In genomic region chr1:19668893-19669292, GRCh38 we compare ENCODE assay signal across 24 cellular contexts. TPM values are rescaled to one million over a fixed set of nuclear protein-coding genes. Genes with fewer than 3 reads are reported as not detected.
"Had no signal": no experiment of that assay in that cellular context is flagged by ENCODE, and none has a peak within 500 bp of the region (broad histone marks: within the 10 kb centered on the region; RNA-seq: fewer than 3 reads in every experiment).

No MANE protein-coding gene starts in this region.

- H3K36me3 ChIP-seq: cardiac muscle cell, MG63 had no signal

- H3K4me3 ChIP-seq: cardiac muscle cell, MG63 had no signal

- H3K27ac ChIP-seq: cardiac muscle cell had no signal

- H3K9me3 ChIP-seq: MG63 had no signal

- DNase-seq: activated CD4-positive, alpha-beta memory T cell treated with anti-CD3 and anti-CD28 coated beads for 36 hours; activated CD4-positive, alpha-beta T cell treated with anti-CD3 and anti-CD28 coated beads, Interleukin-2, amount 10 ng/mL, durations not matched to agents 7 days and 5 days; activated CD4-positive, CD25-positive, alpha-beta regulatory T cell; activated CD8-positive, alpha-beta memory T cell treated with anti-CD3 and anti-CD28 coated beads for 24 hours; activated effector memory CD4-positive, alpha-beta T cell treated with anti-CD3 and anti-CD28 coated beads, Interleukin-2, amount 50 U/mL, for 16 hours; activated naive CD4-positive, alpha-beta T cell treated with anti-CD3 and anti-CD28 coated beads for 36 hours; activated T-cell treated with anti-CD3 and anti-CD28 coated beads, Interleukin-2, amount 50 U/mL, for 4 hours; amygdala; KG1; MG63; MV-4-11; NCI-H1092 treated with DMSO at 0.1 percent for 48 hours; NCI-H1417 treated with DMSO at 0.1 percent for 48 hours; NCI-H1694 treated with DMSO at 0.1 percent for 48 hours; NCI-H2029 treated with DMSO at 0.1 percent for 48 hours; NCI-H510A treated with DMSO at 0.1 percent for 48 hours; NCI-H69; NK-92 treated with Interleukin-12 subunit alpha and Interleukin-12 subunit beta, amount 100 ng/mL, for 24 hours; SIG-M5; T-helper 17 cell; T-helper 9 cell had no signal

- FAIRE-seq: astrocyte, RCC 7860 had no signal

- ATAC-seq: activated T-cell treated with anti-CD3 and anti-CD28 coated beads, Interleukin-2, amount 50 U/mL, for 4 hours; T-helper 17 cell had no signal

RNA-seq across cellular contexts. Expression of gene HTR6, which starts 4.2 kb away (rescaled TPM):
- total RNA-seq: cardiac muscle cell had no signal
- polyA plus RNA-seq: cardiac muscle cell had no signal
